Comparison of ENCODE assay signal across 26 cellular contexts in the genomic region with DNA sequence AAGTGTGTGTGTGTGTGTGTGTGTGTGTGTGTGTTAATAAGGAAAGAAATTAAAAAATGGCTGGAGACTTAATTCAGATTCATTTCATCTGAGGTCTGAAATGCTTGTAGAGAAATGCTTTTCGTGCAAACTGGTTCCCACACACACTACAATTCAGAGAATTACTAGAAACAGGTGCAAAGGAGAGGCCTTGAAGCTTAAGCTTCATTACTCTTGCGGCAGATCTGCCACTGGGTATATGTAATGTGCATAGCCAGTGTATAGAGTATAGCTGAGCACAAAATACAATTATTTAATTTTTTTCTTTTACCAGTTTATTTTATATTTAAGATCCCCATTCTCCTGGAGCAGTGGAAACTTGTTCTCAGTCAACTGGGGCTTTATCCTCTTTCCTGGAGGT.
"Had no signal": no experiment of that assay in that cellular context is flagged by ENCODE, and none has a peak within 500 bp of the region (broad histone marks: within the 10 kb centered on the region; RNA-seq: fewer than 3 reads in every experiment).

No MANE protein-coding gene starts in this region.

- H3K4me3 ChIP-seq: stomach, suprapubic skin, testis, thoracic aorta, thyroid gland, tibial artery, tibial nerve, transverse colon, upper lobe of left lung, upper lobe of right lung, uterus, vagina had no signal

- DNase-seq: stimulated activated CD4-positive, alpha-beta T cell treated with anti-CD3 and anti-CD28 coated beads, Interleukin-2, amount 100 ng/mL, for 48 hours; stimulated activated CD4-positive, alpha-beta T cell treated with anti-CD3 and anti-CD28 coated beads, Interleukin-4, amount 100 ng/mL, for 1 hour; stimulated activated CD4-positive, alpha-beta T cell treated with anti-CD3 and anti-CD28 coated beads, Interleukin-4, amount 100 ng/mL, for 24 hours; stimulated activated CD4-positive, alpha-beta T cell treated with anti-CD3 and anti-CD28 coated beads, Interleukin-4, amount 100 ng/mL, for 4 hours; stimulated activated CD8-positive, alpha-beta memory T cell treated with anti-CD3 and anti-CD28 coated beads, Interleukin-4, amount 100 ng/mL, for 48 hours; stimulated activated naive B cell treated with anti-CD40 and anti-IgM and Interleukin-4, amounts not matched to agents 10 μg/mL and 1 μg/mL and 100 μg/mL, for 72 hours; stimulated activated naive CD4-positive, alpha-beta T cell; stimulated activated naive CD4-positive, alpha-beta T cell treated with Interleukin-2 at 50 U/mL for 16 hours; stimulated activated naive CD8-positive, alpha-beta T cell treated with anti-CD3 and anti-CD28 coated beads, Interleukin-15, amount 100 ng/mL, for 72 hours; stimulated activated naive CD8-positive, alpha-beta T cell treated with anti-CD3 and anti-CD28 coated beads, Interleukin-15, Interleukin-2, amounts not matched to agents 100 U/mL and 50 U/mL, for 24 hours; stomach; substantia nigra; testis; thyroid gland; tibial artery; transverse colon; trophoblast cell; upper lobe of left lung; upper lobe of right lung; uterus had no signal

- H3K9me3 ChIP-seq: stomach, suprapubic skin, testis, thoracic aorta, thyroid gland, tibial artery, tibial nerve, transverse colon, upper lobe of left lung, upper lobe of right lung, uterus, vagina had no signal

- H3K4me1 ChIP-seq: stomach, suprapubic skin, testis, thyroid gland, tibial artery, tibial nerve, transverse colon, upper lobe of left lung, upper lobe of right lung, uterus, vagina had no signal

- H3K27me3 ChIP-seq: stomach, suprapubic skin, testis, thyroid gland, tibial artery, tibial nerve, transverse colon, upper lobe of left lung, upper lobe of right lung, uterus, vagina had no signal

- H3K27ac ChIP-seq: stomach, suprapubic skin, testis, thoracic aorta, thyroid gland, tibial artery, tibial nerve, transverse colon, upper lobe of left lung, upper lobe of right lung, uterus, vagina had no signal

- H3K36me3 ChIP-seq: stomach, suprapubic skin, thoracic aorta, thyroid gland, tibial artery, tibial nerve, transverse colon, upper lobe of left lung, upper lobe of right lung, uterus, vagina had no signal

- ATAC-seq: stimulated activated effector memory CD8-positive, alpha-beta T cell treated with anti-CD3 and anti-CD28 coated beads, Interleukin-12 subunit alpha, Interleukin-12 subunit beta, amount 100 ng/mL, for 72 hours; stimulated activated memory B cell treated with anti-CD40 and anti-IgM and Interleukin-4, amounts not matched to agents 10 μg/mL and 1 μg/mL and 100 μg/mL, for 72 hours; stimulated activated naive B cell treated with anti-CD40 and anti-IgM and Interleukin-4, amounts not matched to agents 10 μg/mL and 1 μg/mL and 100 μg/mL, for 72 hours; stimulated activated naive CD8-positive, alpha-beta T cell treated with anti-CD3 and anti-CD28 coated beads, Interleukin-15, amount 100 ng/mL, for 72 hours; stimulated activated naive CD8-positive, alpha-beta T cell treated with anti-CD3 and anti-CD28 coated beads, Interleukin-15, Interleukin-2, amounts not matched to agents 100 U/mL and 50 U/mL, for 24 hours; upper lobe of right lung had no signal
